10 cellular contexts compared by ENCODE assay signal in genomic region chr20:19560876-19561480, GRCh38.
"Had no signal": no experiment of that assay in that cellular context is flagged by ENCODE, and none has a peak within 500 bp of the region (broad histone marks: within the 10 kb centered on the region; RNA-seq: fewer than 3 reads in every experiment).

No MANE protein-coding gene starts in this region.

- DNase-seq: activated effector memory CD4-positive, alpha-beta T cell treated with Interleukin-2 at 50 U/mL for 16 hours; activated T-cell treated with anti-CD3 and anti-CD28 coated beads, Interleukin-2, amount 50 U/mL, for 1 hour; amniotic stem cell; cerebellar nuclear complex; dermis blood vessel endothelial cell; heart right ventricle; lower lobe of right lung; tibial artery had no signal

- H3K4me1 ChIP-seq: heart right ventricle, lower lobe of right lung, uterus had no signal

- H3K4me3 ChIP-seq: heart right ventricle, lower lobe of right lung, smooth muscle cell, tibial artery, uterus had no signal

- H3K9me3 ChIP-seq: heart right ventricle, lower lobe of right lung, tibial artery, uterus had no signal

- H3K27me3 ChIP-seq: tibial artery, uterus had no signal

- ATAC-seq: lower lobe of right lung had no signal

- H3K27ac ChIP-seq: heart right ventricle, lower lobe of right lung, tibial artery, uterus had no signal
